Comparison of ENCODE assay signal across 28 cellular contexts in the genomic region with DNA sequence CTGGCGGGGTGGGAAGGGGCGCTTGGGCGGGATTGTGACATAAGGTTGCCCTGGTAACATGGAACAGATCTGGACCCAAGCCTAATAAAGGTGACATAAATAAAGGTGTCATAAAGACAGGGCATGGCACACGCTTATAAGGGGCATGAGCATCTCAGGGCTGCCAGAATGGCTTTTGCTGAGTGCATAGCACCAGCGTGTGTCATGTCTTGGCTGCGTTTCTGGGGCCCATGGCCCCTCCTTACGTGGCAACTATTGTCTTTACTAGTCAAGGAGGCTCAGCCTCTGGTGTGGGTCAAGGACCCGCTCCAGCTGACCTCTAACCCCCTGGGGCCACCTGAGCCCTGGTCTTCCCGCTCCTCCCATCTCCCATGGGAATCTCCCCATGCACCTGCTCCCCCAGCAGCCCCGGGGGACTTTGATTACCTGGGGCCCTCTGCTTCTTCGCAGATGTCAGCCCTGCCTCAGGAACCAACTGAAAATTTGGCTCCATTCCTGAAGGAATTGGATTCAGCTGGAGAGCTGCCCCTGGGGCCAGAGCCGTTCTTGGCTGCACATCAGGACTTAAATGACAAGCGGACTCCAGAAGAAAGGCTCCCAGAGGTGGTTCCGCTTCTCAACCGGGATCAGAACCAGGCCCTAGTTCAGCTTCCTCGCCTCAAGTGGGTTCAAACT. TPM values are rescaled to one million over a fixed set of nuclear protein-coding genes. Genes with fewer than 3 reads are reported as not detected.
DNase-seq lines count a peak whose midpoint lies in the region; ATAC-seq and TF ChIP-seq lines count a peak whose summit lies in the region.
"Had no signal": no experiment of that assay in that cellular context is flagged by ENCODE, and none has a peak within 500 bp of the region (broad histone marks: within the 10 kb centered on the region; RNA-seq: fewer than 3 reads in every experiment).

No MANE protein-coding gene starts in this region.

- ATAC-seq in foreskin keratinocyte (peak; percentile 47), GM18498 (IDR thresholded peaks at IDR 0.05; ENCODE audit: unreplicated experiment) (no peak)
- no peak for ATAC-seq in activated CD8-positive, alpha-beta T cell treated with anti-CD3 and anti-CD28 coated beads for 36 hours
- ATAC-seq: A549; activated CD8-positive, alpha-beta T cell treated with anti-CD3 and anti-CD28 coated beads, Interleukin-2, amount 10 ng/mL, durations not matched to agents 7 days and 5 days; activated T-helper 17 cell treated with anti-CD3 and anti-CD28 coated beads, Interleukin-2, amount 50 U/mL, for 72 hours; CD8-positive, alpha-beta T cell; left lung; right lobe of liver; Right ventricle myocardium inferior; stimulated activated naive CD8-positive, alpha-beta T cell treated with anti-CD3 and anti-CD28 coated beads, Interleukin-15, Interleukin-2, amounts not matched to agents 100 U/mL and 50 U/mL, for 24 hours had no signal

- no peak overlapping the region for H3K4me3 Mint-ChIP-seq in MCF 10A (ENCODE audit: unreplicated experiment)
- H3K4me3 Mint-ChIP-seq in activated CD8-positive, alpha-beta T cell treated with anti-CD3 and anti-CD28 coated beads for 36 hours, result no peak overlapping the region
- H3K4me3 Mint-ChIP-seq: activated CD8-positive, alpha-beta T cell treated with anti-CD3 and anti-CD28 coated beads, Interleukin-2, amount 10 ng/mL, durations not matched to agents 7 days and 5 days; activated naive CD4-positive, alpha-beta T cell treated with anti-CD3 and anti-CD28 coated beads, Interleukin-2, amount 10 ng/mL, durations not matched to agents 7 days and 5 days; activated T-helper 17 cell treated with anti-CD3 and anti-CD28 coated beads, Interleukin-2, amount 50 U/mL, for 72 hours; B cell; CD8-positive, alpha-beta T cell had no signal

- no peaks in the 10 kb centered on the region for H3K9me3 ChIP-seq in mammary epithelial cell (replicated peaks; ENCODE audit: insufficient read depth, low read length)
- H3K9me3 ChIP-seq in hepatocyte (ENCODE audit: low read depth), result no peaks in the 10 kb centered on the region
- H3K9me3 ChIP-seq: A549, adrenal gland, left lung, right lobe of liver, spleen, testis had no signal

- no peak overlapping the region for H3K27ac ChIP-seq in mammary epithelial cell (ENCODE audit: insufficient read depth, low read depth, low read length)
- no peak overlapping the region for H3K27ac ChIP-seq in foreskin keratinocyte
- H3K27ac ChIP-seq in hepatocyte, result no peak overlapping the region
- H3K27ac ChIP-seq: A549, adrenal gland, left lung, right lobe of liver, spleen, testis had no signal

- BruUV-seq in MCF 10A (replicated peaks; lab: Mats Ljungman, UMichigan) (no TSS peak), mammary epithelial cell (replicated peaks; lab: Mats Ljungman, UMichigan) (no TSS peak)

- POLR2A ChIA-PET in MCF 10A (lab: Yijun Ruan, JAX), result interaction anchor here (1.3 kb wide), 1 partner anchor 14 kb away, joined by 5 read pairs; a partner anchor contains a TSS
- POLR2A ChIA-PET in activated CD8-positive, alpha-beta T cell treated with anti-CD3 and anti-CD28 coated beads for 36 hours (lab: Charles Lee), result interaction anchor here (1.2 kb wide), 1 partner anchor 14 kb away, joined by 3 read pairs; a partner anchor contains a TSS

- CTCF ChIA-PET in MCF 10A (lab: Yijun Ruan, JAX), result interaction anchor here (0.6 kb wide), 1 partner anchor 732 kb away, joined by 3 read pairs; no protein-coding TSS in a partner anchor
- CTCF ChIA-PET in mammary epithelial cell (lab: Charles Lee; ENCODE audit: low non-redundant PET), result no interaction called here
- CTCF ChIA-PET in activated CD8-positive, alpha-beta T cell treated with anti-CD3 and anti-CD28 coated beads for 36 hours (lab: Charles Lee), result no interaction called here

- intact Hi-C loops in MCF 10A (cut with micrococcal nuclease) (no loop called here), mammary epithelial cell (cut with micrococcal nuclease) (no loop called here)
- intact Hi-C loops in activated CD8-positive, alpha-beta T cell treated with anti-CD3 and anti-CD28 coated beads for 36 hours (cut with micrococcal nuclease), result no loop called here

- H2AFZ ChIP-seq in mammary epithelial cell (ENCODE audit: low read depth, low read length) (no peak overlapping the region), hepatocyte (no peak overlapping the region)

- no peaks in the 10 kb centered on the region for H3K27me3 ChIP-seq in mammary epithelial cell (ENCODE audit: insufficient read depth, low read length)
- no peaks in the 10 kb centered on the region for H3K27me3 ChIP-seq in foreskin keratinocyte
- no peaks in the 10 kb centered on the region for H3K27me3 ChIP-seq in hepatocyte
- H3K27me3 ChIP-seq: adrenal gland, left lung, right lobe of liver, spleen, testis had no signal

- H3K36me3 Mint-ChIP-seq in MCF 10A (ENCODE audit: insufficient read depth, unreplicated experiment), result peaks cover 11% of the 10 kb centered on the region
- H3K36me3 Mint-ChIP-seq in activated CD8-positive, alpha-beta T cell treated with anti-CD3 and anti-CD28 coated beads for 36 hours (ENCODE audit: low read depth), result peaks cover 7% of the 10 kb centered on the region

- no peaks in the 10 kb centered on the region for H3K9me2 ChIP-seq in hepatocyte (replicated peaks; ENCODE audit: insufficient read depth)

- H4K20me1 ChIP-seq in mammary epithelial cell (ENCODE audit: insufficient read depth, low read length) (no peaks in the 10 kb centered on the region), hepatocyte (ENCODE audit: insufficient read depth, poor library complexity, severe bottlenecking) (no peaks in the 10 kb centered on the region)

- H3K9me3 Mint-ChIP-seq in MCF 10A (ENCODE audit: unreplicated experiment), result no peaks in the 10 kb centered on the region
- no peaks in the 10 kb centered on the region for H3K9me3 Mint-ChIP-seq in activated CD8-positive, alpha-beta T cell treated with anti-CD3 and anti-CD28 coated beads for 36 hours
- H3K9me3 Mint-ChIP-seq: activated naive CD4-positive, alpha-beta T cell treated with anti-CD3 and anti-CD28 coated beads, Interleukin-2, amount 10 ng/mL, durations not matched to agents 7 days and 5 days; activated T-helper 17 cell treated with anti-CD3 and anti-CD28 coated beads, Interleukin-2, amount 50 U/mL, for 72 hours; CD8-positive, alpha-beta T cell had no signal

- H3K27ac Mint-ChIP-seq in MCF 10A (ENCODE audit: low read depth, unreplicated experiment), result no peak overlapping the region
- no peak overlapping the region for H3K27ac Mint-ChIP-seq in activated CD8-positive, alpha-beta T cell treated with anti-CD3 and anti-CD28 coated beads for 36 hours
- H3K27ac Mint-ChIP-seq: activated CD8-positive, alpha-beta T cell treated with anti-CD3 and anti-CD28 coated beads, Interleukin-2, amount 10 ng/mL, durations not matched to agents 7 days and 5 days; activated naive CD4-positive, alpha-beta T cell treated with anti-CD3 and anti-CD28 coated beads, Interleukin-2, amount 10 ng/mL, durations not matched to agents 7 days and 5 days; activated T-helper 17 cell treated with anti-CD3 and anti-CD28 coated beads, Interleukin-2, amount 50 U/mL, for 72 hours; B cell; CD8-positive, alpha-beta T cell had no signal

- no peaks in the 10 kb centered on the region for H3K4me1 ChIP-seq in mammary epithelial cell (ENCODE audit: insufficient read depth, low read length)
- H3K4me1 ChIP-seq in foreskin keratinocyte, result no peaks in the 10 kb centered on the region
- no peaks in the 10 kb centered on the region for H3K4me1 ChIP-seq in hepatocyte (ENCODE audit: insufficient read depth)
- H3K4me1 ChIP-seq: A549, adrenal gland, right lobe of liver, testis had no signal

- no peak overlapping the region for H3K9ac ChIP-seq in mammary epithelial cell (ENCODE audit: insufficient read depth, low read length)

- H3K36me3 ChIP-seq in mammary epithelial cell (ENCODE audit: insufficient read depth, low read length), result no peaks in the 10 kb centered on the region
- H3K36me3 ChIP-seq in hepatocyte (replicated peaks; ENCODE audit: insufficient read depth, low read depth), result no peaks in the 10 kb centered on the region

- H3K4me2 ChIP-seq in mammary epithelial cell (ENCODE audit: insufficient read depth, low read depth, low read length) (no peak overlapping the region), hepatocyte (no peak overlapping the region)
- H3K4me2 ChIP-seq: A549 had no signal

- WGBS in mammary epithelial cell (ENCODE audit: low coverage, missing lambda C conversion rate), result 44% methylated on average over 11 of the region's 16 CpGs
- WGBS in hepatocyte (ENCODE audit: low lambda C conversion rate, missing lambda C conversion rate), result 95% methylated on average over 13 of the region's 16 CpGs

- TF ChIP-seq CTCF in MCF 10A (IDR thresholded peaks at IDR 0.05; ENCODE audit: unreplicated experiment), result no peak
- no peak for TF ChIP-seq CTCF in mammary epithelial cell (conservative IDR thresholded peaks at IDR 0.05 in 1 of 2, IDR thresholded peaks at IDR 0.05 in 1 of 2; ENCODE audit: extremely low read depth in 1 of 2, insufficient read depth in 1 of 2, low read depth in 1 of 2, low read length in 2 of 2)
- no peak for TF ChIP-seq CTCF in foreskin keratinocyte (conservative IDR thresholded peaks at IDR 0.05)
- TF ChIP-seq CTCF in activated CD8-positive, alpha-beta T cell treated with anti-CD3 and anti-CD28 coated beads for 36 hours (IDR thresholded peaks at IDR 0.05), result no peak
- TF ChIP-seq CTCF in hepatocyte (IDR thresholded peaks at IDR 0.05; ENCODE audit: poor library complexity), result no peak

- H3K79me2 ChIP-seq in mammary epithelial cell (ENCODE audit: insufficient read depth, low read length) (peaks cover 7% of the 10 kb centered on the region), hepatocyte (peaks cover 27% of the 10 kb centered on the region)

- DNase-seq in MCF 10A (ENCODE audit: unreplicated experiment) (peak; percentile 40), mammary epithelial cell (no peak), NCI-H2171 treated with DMSO at 0.1 percent for 48 hours (lab: John Stamatoyannopoulos, UW) (peak; percentile 93), foreskin keratinocyte (no peak), hepatocyte (ENCODE audit: low spot score) (no peak), NCI-H1694 treated with DMSO at 0.1 percent for 48 hours (lab: John Stamatoyannopoulos, UW) (no peak)
- DNase-seq in activated CD8-positive, alpha-beta T cell treated with anti-CD3 and anti-CD28 coated beads for 36 hours, result no peak
- DNase-seq: activated CD8-positive, alpha-beta T cell treated with anti-CD3 and anti-CD28 coated beads, Interleukin-2, amount 10 ng/mL, durations not matched to agents 7 days and 5 days; activated naive CD4-positive, alpha-beta T cell treated with anti-CD3 and anti-CD28 coated beads, Interleukin-2, amount 10 ng/mL, durations not matched to agents 7 days and 5 days; adrenal gland; CD8-positive, alpha-beta T cell; glutamatergic neuron; IMR-90; left lung; NCI-H1048; NCI-H187 treated with DMSO at 0.1 percent for 48 hours; NCI-H2227 treated with DMSO at 0.1 percent for 48 hours; right lobe of liver; spleen; stimulated activated CD4-positive, alpha-beta T cell treated with anti-CD3 and anti-CD28 coated beads, Interleukin-2, amount 100 ng/mL, for 24 hours; stimulated activated naive CD8-positive, alpha-beta T cell treated with anti-CD3 and anti-CD28 coated beads, Interleukin-15, Interleukin-2, amounts not matched to agents 100 U/mL and 50 U/mL, for 24 hours; SW 1271; testis had no signal

- dilution Hi-C loops in mammary epithelial cell (cut with HindIII; ENCODE audit: low sequenced_read_pairs), result no loop called here

- in situ Hi-C loops in mammary epithelial cell (cut with MboI; ENCODE audit: low sequenced_read_pairs in 2 of 2), result loop anchor here in 1 of 2 donors (25.0 kb wide), 1 partner anchor 316 kb away; a partner anchor contains a TSS

- H3K27me3 Mint-ChIP-seq in MCF 10A (ENCODE audit: insufficient read depth, unreplicated experiment), result no peaks in the 10 kb centered on the region
- H3K27me3 Mint-ChIP-seq in activated CD8-positive, alpha-beta T cell treated with anti-CD3 and anti-CD28 coated beads for 36 hours, result no peaks in the 10 kb centered on the region
- H3K27me3 Mint-ChIP-seq: activated naive CD4-positive, alpha-beta T cell treated with anti-CD3 and anti-CD28 coated beads, Interleukin-2, amount 10 ng/mL, durations not matched to agents 7 days and 5 days; activated T-helper 17 cell treated with anti-CD3 and anti-CD28 coated beads, Interleukin-2, amount 50 U/mL, for 72 hours; B cell had no signal

- H3K4me1 Mint-ChIP-seq in MCF 10A (ENCODE audit: insufficient read depth, unreplicated experiment), result no peaks in the 10 kb centered on the region
- H3K4me1 Mint-ChIP-seq in activated CD8-positive, alpha-beta T cell treated with anti-CD3 and anti-CD28 coated beads for 36 hours (ENCODE audit: low read depth), result peaks cover 14% of the 10 kb centered on the region

- no peak overlapping the region for H3K4me3 ChIP-seq in mammary epithelial cell (replicated peaks in 1 of 3; ENCODE audit: insufficient read depth in 1 of 3, low read depth in 2 of 3, low read length in 3 of 3)
- H3K4me3 ChIP-seq in hepatocyte, result no peak overlapping the region
- H3K4me3 ChIP-seq: A549, adrenal gland, left lung, right lobe of liver, spleen, testis had no signal

RNA-seq across cellular contexts. Expression of a gene that starts 13.9 kb away (rescaled TPM):
- total RNA-seq in MCF 10A (2022), result 11.8 and 20.9 TPM in 2 replicates
- 10 to 100 TPM in 1 of 2 donors, 1 to 10 TPM in 1; 8.0 to 13.6 TPM for total RNA-seq in mammary epithelial cell
- polyA plus RNA-seq in mammary epithelial cell, result 5.2 TPM
- polyA minus RNA-seq in mammary epithelial cell, result 1.8 TPM
- total RNA-seq in foreskin keratinocyte, result 6.3 and 8.1 TPM in 2 replicates
- 4.6 and 4.7 TPM in 2 replicates for polyA plus RNA-seq in foreskin keratinocyte
- total RNA-seq in activated CD8-positive, alpha-beta T cell treated with anti-CD3 and anti-CD28 coated beads for 36 hours, result 10 to 100 TPM; 15.5 to 17.3 TPM
- 14.6 and 22.6 TPM in 2 replicates for total RNA-seq in hepatocyte
- polyA plus RNA-seq in hepatocyte, result 12.4 and 13.3 TPM in 2 replicates

Comparison
In these comparisons a context has a peak if more than half of its experiments do, and no peak if none do; other contexts are left out.
1. DNase-seq: peak in MCF 10A (single experiment) and NCI-H2171 treated with DMSO at 0.1 percent for 48 hours (single experiment); none in mammary epithelial cell (single experiment), foreskin keratinocyte (0 of 2), activated CD8-positive, alpha-beta T cell treated with anti-CD3 and anti-CD28 coated beads for 36 hours (single experiment), hepatocyte (single experiment) and NCI-H1694 treated with DMSO at 0.1 percent for 48 hours (single experiment).